8 cellular contexts compared by ENCODE assay signal in the genomic region with DNA sequence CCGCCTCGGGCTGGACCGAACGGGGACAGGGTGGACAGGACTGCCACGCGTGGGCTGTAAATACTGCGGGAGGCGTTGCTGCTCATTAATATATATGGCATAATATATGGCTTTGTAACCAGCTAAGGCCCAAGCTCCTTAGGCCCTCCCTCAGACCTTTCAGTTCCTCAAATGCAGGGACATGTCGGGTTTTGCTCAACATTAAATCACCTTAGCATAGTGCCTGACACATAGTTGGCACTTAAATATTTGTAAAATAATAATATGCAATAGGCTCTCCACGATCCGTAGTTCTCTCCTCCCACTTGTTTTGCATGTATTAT. TPM values are rescaled to one million over a fixed set of nuclear protein-coding genes. Genes with fewer than 3 reads are reported as not detected.
DNase-seq lines count a peak whose midpoint lies in the region; ATAC-seq and TF ChIP-seq lines count a peak whose summit lies in the region.

No MANE protein-coding gene starts in this region.

- H3K9me2 ChIP-seq in OCI-LY1 (ENCODE audit: low read depth, low read length): no peaks in the 10 kb centered on the region

- intact Hi-C loops in activated CD4-positive, alpha-beta T cell treated with anti-CD3 and anti-CD28 coated beads for 36 hours (cut with DNase I, micrococcal nuclease): loop anchor here (1.0 to 5.0 kb wide), 8 partner anchors 8 to 340 kb away; partner anchors contain the start of genes IFRD1 (in 2 of the 2) and SMIM30 (in 2 of the 2)

- peaks cover 27% of the 10 kb centered on the region for H3K79me2 ChIP-seq in OCI-LY1 (ENCODE audit: insufficient read depth, low read length)

- H3K27ac ChIP-seq in OCI-LY1 (ENCODE audit: low read depth, low read length, poor library complexity, severe bottlenecking) (peak overlapping the region; percentile 84), epithelial cell of prostate (peak overlapping the region; percentile 84), neutrophil (peak overlapping the region; percentile 86)

- H2AFZ ChIP-seq in OCI-LY1 (ENCODE audit: low read length): peak overlapping the region; percentile 84

- DNase-seq in activated CD4-positive, alpha-beta T cell treated with anti-CD3 and anti-CD28 coated beads for 36 hours: no peak
- no peak for DNase-seq in activated CD4-positive, alpha-beta T cell treated with anti-CD3 and anti-CD28 coated beads, Interleukin-2, amount 50 U/mL, for 48 hours
- no peak for DNase-seq in epithelial cell of prostate (ENCODE audit: low read depth, low spot score)
- DNase-seq in NCI-H526 (lab: John Stamatoyannopoulos, UW): no peak
- no peak for DNase-seq in stimulated activated naive CD4-positive, alpha-beta T cell (lab: John Stamatoyannopoulos, UW)

- no peaks in the 10 kb centered on the region for H3K27me3 Mint-ChIP-seq in activated CD4-positive, alpha-beta T cell treated with anti-CD3 and anti-CD28 coated beads for 36 hours

- CTCF ChIA-PET in activated CD4-positive, alpha-beta T cell treated with anti-CD3 and anti-CD28 coated beads for 36 hours (lab: Charles Lee): interaction anchor here (0.6 to 1.1 kb wide), 2 partner anchors 65 to 109 kb away, joined by 3 read pairs; no protein-coding TSS in a partner anchor

- no peaks in the 10 kb centered on the region for H4K20me1 ChIP-seq in OCI-LY1 (ENCODE audit: insufficient read depth, low read length)

- H3K36me3 Mint-ChIP-seq in activated CD4-positive, alpha-beta T cell treated with anti-CD3 and anti-CD28 coated beads for 36 hours (ENCODE audit: low read depth): peaks cover 9% of the 10 kb centered on the region

- peaks cover 2% of the 10 kb centered on the region for H3K9me3 Mint-ChIP-seq in activated CD4-positive, alpha-beta T cell treated with anti-CD3 and anti-CD28 coated beads for 36 hours (ENCODE audit: low read depth)

- H3K9ac ChIP-seq in OCI-LY1 (ENCODE audit: low read length): peak overlapping the region; percentile 65

- H3K4me3 Mint-ChIP-seq in activated CD4-positive, alpha-beta T cell treated with anti-CD3 and anti-CD28 coated beads for 36 hours: peak overlapping the region; percentile 86

- ATAC-seq in activated CD4-positive, alpha-beta T cell treated with anti-CD3 and anti-CD28 coated beads for 36 hours: no peak
- peak; percentile 60 for ATAC-seq in HG02798 (IDR thresholded peaks at IDR 0.05; ENCODE audit: poor library complexity, unreplicated experiment)

- H3K9me3 ChIP-seq in OCI-LY1 (ENCODE audit: low read length): no peaks in the 10 kb centered on the region
- no peaks in the 10 kb centered on the region for H3K9me3 ChIP-seq in neutrophil

- H3K4me1 ChIP-seq in OCI-LY1 (ENCODE audit: insufficient read depth, low read length, severe bottlenecking): peaks cover 25% of the 10 kb centered on the region
- peaks cover 16 to 18% of the 10 kb centered on the region in 2 experiments for H3K4me1 ChIP-seq in neutrophil (ENCODE audit: control insufficient read depth in 1 of 2, insufficient read depth in 1 of 2, low read depth in 1 of 2, low read length in 1 of 2)

- no peaks in the 10 kb centered on the region for H3F3A ChIP-seq in OCI-LY1 (ENCODE audit: insufficient read depth, low read length)

- H3K4me1 Mint-ChIP-seq in activated CD4-positive, alpha-beta T cell treated with anti-CD3 and anti-CD28 coated beads for 36 hours: peaks cover 44% of the 10 kb centered on the region

- no peak overlapping the region for H3K27ac Mint-ChIP-seq in activated CD4-positive, alpha-beta T cell treated with anti-CD3 and anti-CD28 coated beads for 36 hours

- TF ChIP-seq CTCF in OCI-LY1 (IDR thresholded peaks at IDR 0.05; ENCODE audit: low read length): no peak
- TF ChIP-seq CTCF in neutrophil (IDR thresholded peaks at IDR 0.05): no peak

- H3K36me3 ChIP-seq in OCI-LY1 (ENCODE audit: insufficient read depth, low read length) (no peaks in the 10 kb centered on the region), neutrophil (no peaks in the 10 kb centered on the region)

- H3K4me3 ChIP-seq in OCI-LY1 (ENCODE audit: low read depth, low read length, poor library complexity, severe bottlenecking) (peak overlapping the region; percentile 65), neutrophil (ENCODE audit: low read depth in 1 of 2, low read length in 1 of 2) (peak overlapping the region; percentile 68 to 86)

- POLR2A ChIA-PET in activated CD4-positive, alpha-beta T cell treated with anti-CD3 and anti-CD28 coated beads for 36 hours (lab: Charles Lee): no interaction called here

- peak overlapping the region; percentile 80 for H3K4me2 ChIP-seq in OCI-LY1 (ENCODE audit: low read length)

- H3K27me3 ChIP-seq in OCI-LY1 (ENCODE audit: insufficient read depth, low read length) (no peaks in the 10 kb centered on the region), neutrophil (no peaks in the 10 kb centered on the region)

RNA-seq across cellular contexts. Expression of gene TMEM168, which starts 0.4 kb away (rescaled TPM):
- total RNA-seq in activated CD4-positive, alpha-beta T cell treated with anti-CD3 and anti-CD28 coated beads for 36 hours: 10 to 100 TPM; 16.7 to 18.3 TPM
